ENCODE assay signal across 8 cellular contexts in the genomic region with DNA sequence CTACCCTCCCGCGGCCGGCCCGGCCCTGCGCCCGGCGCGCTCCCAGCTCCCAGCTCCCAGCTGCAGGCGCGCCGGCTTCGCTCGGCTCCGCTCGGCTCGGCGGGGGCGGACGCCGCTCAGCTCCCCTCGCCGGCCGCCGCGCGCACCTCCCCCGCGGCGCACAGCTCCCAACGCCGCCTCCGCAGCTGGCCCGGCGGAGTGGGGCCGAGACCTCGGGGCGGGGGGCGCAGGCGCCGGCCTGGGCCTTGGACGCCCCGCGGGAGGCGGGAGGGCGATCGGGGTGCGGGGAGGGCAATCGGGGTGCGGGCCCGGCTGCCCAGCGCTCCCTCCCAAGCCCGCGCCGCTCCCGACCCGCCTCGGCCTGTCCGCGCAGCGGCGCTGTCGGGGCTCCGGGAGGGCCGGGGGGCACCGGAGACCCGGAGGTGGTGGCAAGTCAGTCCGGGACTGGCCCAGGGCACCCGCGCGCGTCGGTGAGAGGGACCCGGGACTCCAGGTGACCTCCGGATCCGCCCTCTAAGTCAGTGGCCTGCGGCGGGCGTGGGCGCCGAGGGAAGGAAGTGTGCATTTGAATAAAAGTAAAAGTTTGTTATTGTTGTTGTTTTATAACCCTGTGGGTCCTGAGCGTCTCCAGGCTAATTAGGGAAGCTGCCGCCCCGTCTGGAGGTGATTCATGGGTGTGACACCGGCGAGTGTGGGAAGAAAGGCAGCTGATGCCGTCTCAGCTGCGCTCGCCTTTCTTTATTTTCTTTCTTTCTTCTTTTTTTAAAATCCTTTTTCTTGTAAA. TPM values are rescaled to one million over a fixed set of nuclear protein-coding genes. Genes with fewer than 3 reads are reported as not detected.
DNase-seq lines count a peak whose midpoint lies in the region; ATAC-seq and TF ChIP-seq lines count a peak whose summit lies in the region.

Gene CRACDL (minus strand): TSS at position 93 of the 784 bp plus-strand sequence. CDS start 89,425 bp downstream, outside the sequence.

- no peak for TF ChIP-seq RAD21 in Ishikawa (IDR thresholded peaks at IDR 0.05; ENCODE audit: low read depth)

- peaks cover 4 to 35% (median 22%) of the 10 kb centered on the region in 3 donors for H3K27me3 ChIP-seq in gastrocnemius medialis

- peaks cover 0 to 5% of the 10 kb centered on the region in 2 donors for H3K4me1 ChIP-seq in gastrocnemius medialis

- H3K4me3 Mint-ChIP-seq in CD14-positive monocyte = peak within 1 kb of the TSS; percentile 65 to 90

- peaks cover 12% of the 10 kb centered on the region for H3K4me1 Mint-ChIP-seq in CD14-positive monocyte

- ATAC-seq in activated naive CD4-positive, alpha-beta T cell treated with anti-CD3 and anti-CD28 coated beads, Interleukin-2, amount 50 U/mL, for 72 hours = peak; percentile 72 to 81
- ATAC-seq in gastrocnemius medialis (no peak), GM19035 (IDR thresholded peaks at IDR 0.05; ENCODE audit: unreplicated experiment) (no peak)

- H3K27ac Mint-ChIP-seq in CD14-positive monocyte = no peak within 1 kb of the TSS
- H3K27ac Mint-ChIP-seq in activated naive CD4-positive, alpha-beta T cell treated with anti-CD3 and anti-CD28 coated beads, Interleukin-2, amount 50 U/mL, for 72 hours = no peak within 1 kb of the TSS

- no peak for DNase-seq in CD14-positive monocyte (ENCODE audit: low spot score)
- DNase-seq in activated naive CD4-positive, alpha-beta T cell treated with anti-CD3 and anti-CD28 coated beads, Interleukin-2, amount 50 U/mL, for 72 hours (ENCODE audit: low spot score in 2 of 2) = peak in 1 of 2 donors; percentile 31
- DNase-seq in gastrocnemius medialis = no peak
- DNase-seq in NCI-H187 treated with DMSO at 0.1 percent for 48 hours (lab: John Stamatoyannopoulos, UW) = no peak
- no peak for DNase-seq in NCI-H2029 (lab: John Stamatoyannopoulos, UW)

- TF ChIP-seq EP300 in Ishikawa (IDR thresholded peaks at IDR 0.05; ENCODE audit: borderline replicate concordance) = no peak

- H3K27ac ChIP-seq in gastrocnemius medialis = no peak within 1 kb of the TSS

- H3K36me3 Mint-ChIP-seq in CD14-positive monocyte = no peaks in the 10 kb centered on the region
- H3K36me3 Mint-ChIP-seq in activated naive CD4-positive, alpha-beta T cell treated with anti-CD3 and anti-CD28 coated beads, Interleukin-2, amount 50 U/mL, for 72 hours = no peaks in the 10 kb centered on the region

- peaks cover 51 to 67% (median 66%) of the 10 kb centered on the region in 3 donors for H3K27me3 Mint-ChIP-seq in CD14-positive monocyte (ENCODE audit: low read depth in 3 of 3)

- no peaks in the 10 kb centered on the region for H3K36me3 ChIP-seq in gastrocnemius medialis

- no peak for TF ChIP-seq CTCF in CD14-positive monocyte (IDR thresholded peaks at IDR 0.05)
- no peak for TF ChIP-seq CTCF in gastrocnemius medialis (IDR thresholded peaks at IDR 0.05 in 4 of 5, conservative IDR thresholded peaks at IDR 0.05 in 1 of 5)

- in situ Hi-C loops in gastrocnemius medialis (cut with MboI; ENCODE audit: low sequenced_read_pairs in 4 of 4) = no loop called here

- no peak for TF ChIP-seq POLR2A in gastrocnemius medialis (IDR thresholded peaks at IDR 0.05)

- H3K9me3 ChIP-seq in gastrocnemius medialis = no peaks in the 10 kb centered on the region

- intact Hi-C loops in CD14-positive monocyte (cut with micrococcal nuclease) = no loop called here
- intact Hi-C loops in gastrocnemius medialis (cut with DNase I; ENCODE audit: low total_unique reads) = no loop called here

- H3K4me3 ChIP-seq in iPS-11a (ENCODE audit: low read depth, low read length) (peak within 1 kb of the TSS; percentile 39), gastrocnemius medialis (peak within 1 kb of the TSS; percentile 36 to 50 (median 46))

- H3K9me3 Mint-ChIP-seq in CD14-positive monocyte = peaks cover 0 to 5% (median 4%) of the 10 kb centered on the region in 7 donors
- no peaks in the 10 kb centered on the region for H3K9me3 Mint-ChIP-seq in activated naive CD4-positive, alpha-beta T cell treated with anti-CD3 and anti-CD28 coated beads, Interleukin-2, amount 50 U/mL, for 72 hours

TF ChIP-seq in Ishikawa, 13 proteins besides CTCF, POLR2A, EP300 and RAD21:
- TF ChIP-seq ZBTB7A (IDR thresholded peaks at IDR 0.05; ENCODE audit: low read depth) = peak; percentile 62; the same call in 1 of the 2 replicates
- TF ChIP-seq TAF1 (IDR thresholded peaks at IDR 0.05; ENCODE audit: low read depth) = no peak
- peak; percentile 39; the same call in 1 of the 2 replicates for TF ChIP-seq EGR1 (IDR thresholded peaks at IDR 0.05)

RNA-seq across cellular contexts. Expression of gene CRACDL, which starts in this region (rescaled TPM):
- polyA plus RNA-seq in CD14-positive monocyte = under 1 TPM; 0.28 to 0.35 TPM
- under 1 TPM in 1 of 2 donors, not detected in 1; 0.12 TPM for total RNA-seq in activated naive CD4-positive, alpha-beta T cell treated with anti-CD3 and anti-CD28 coated beads, Interleukin-2, amount 50 U/mL, for 72 hours
- total RNA-seq in gastrocnemius medialis = 10 to 100 TPM in 1 of 4 donors, 1 to 10 TPM in 2, under 1 TPM in 1; 0.71 to 18.2 (median 2.9) TPM

Comparison
In these comparisons a context has a peak if more than half of its experiments do, and no peak if none do; other contexts are left out.
1. Peak in ATAC-seq in activated naive CD4-positive, alpha-beta T cell treated with anti-CD3 and anti-CD28 coated beads, Interleukin-2, amount 50 U/mL, for 72 hours; RNA of the gene not detected or under 1 TPM.